14 cellular contexts compared by ENCODE assay signal in the genomic region with DNA sequence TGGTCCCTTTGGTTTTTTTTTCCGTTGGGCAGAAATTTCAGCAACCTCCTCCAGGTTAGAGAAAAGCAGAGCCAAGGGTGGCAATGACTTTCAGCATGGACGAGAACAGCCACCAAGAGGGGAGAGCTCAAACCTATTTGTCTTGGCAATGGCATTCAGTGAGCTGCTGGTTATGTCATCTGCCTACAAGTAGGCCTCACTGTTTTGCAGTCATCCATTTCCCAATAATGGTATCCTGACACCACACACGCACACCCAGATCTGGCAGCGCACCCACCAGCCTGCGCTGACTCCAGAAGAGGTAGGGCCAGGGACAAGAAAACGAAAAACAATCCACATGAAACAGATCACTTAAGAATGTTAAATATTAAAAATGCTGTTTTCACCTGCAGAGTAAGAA.
DNase-seq lines count a peak whose midpoint lies in the region; ATAC-seq, FAIRE-seq and TF ChIP-seq lines count a peak whose summit lies in the region.
"Had no signal": no experiment of that assay in that cellular context is flagged by ENCODE, and none has a peak within 500 bp of the region (broad histone marks: within the 10 kb centered on the region; RNA-seq: fewer than 3 reads in every experiment).

No MANE protein-coding gene starts in this region.

- H3K4me3 ChIP-seq in H1 (ENCODE audit: extremely low read depth in 1 of 4, insufficient read depth in 2 of 4, low read depth in 3 of 4, low read length in 4 of 4) (no peak overlapping the region; a peak in 1 of 8 replicates), HepG2 (replicated peaks in 1 of 3; ENCODE audit: insufficient read depth in 1 of 3, low read depth in 2 of 3, low read length in 3 of 3) (no peak overlapping the region), thyroid gland (replicated peaks in 1 of 3) (no peak overlapping the region)
- H3K4me3 ChIP-seq: adrenal gland, GM12878 had no signal

- TF ChIP-seq RAD21 in H1 (IDR thresholded peaks at IDR 0.05 in 1 of 2, conservative IDR thresholded peaks at IDR 0.05 in 1 of 2; ENCODE audit: low read depth in 2 of 2, low read length in 2 of 2): no peak
- TF ChIP-seq RAD21 in HepG2 (CRISPR knock-in tag; IDR thresholded peaks at IDR 0.05): no peak

- no peak overlapping the region for H4K5ac ChIP-seq in H1 (ENCODE audit: insufficient read length, low read depth, low read length)

- H3K27me3 ChIP-seq in H1 (replicated peaks in 1 of 4; ENCODE audit: control insufficient read depth in 3 of 4, extremely low read depth in 1 of 4, insufficient read depth in 3 of 4, low read length in 3 of 4) (no peaks in the 10 kb centered on the region), HepG2 (ENCODE audit: control insufficient read depth in 1 of 2, insufficient read depth in 2 of 2, low read length in 2 of 2) (no peaks in the 10 kb centered on the region), thyroid gland (no peaks in the 10 kb centered on the region)
- H3K27me3 ChIP-seq: adrenal gland had no signal

- H3K79me1 ChIP-seq in H1 (ENCODE audit: low read depth, low read length): no peaks in the 10 kb centered on the region; the same call in none of the 2 replicates

- H2BK5ac ChIP-seq in H1 (ENCODE audit: low read depth, low read length): no peak overlapping the region

- H2BK120ac ChIP-seq in H1 (replicated peaks; ENCODE audit: low read depth, low read length): no peak overlapping the region

- H2BK15ac ChIP-seq in H1 (ENCODE audit: low read length): no peak overlapping the region

- no peak for FAIRE-seq in H1 (lab: Jason Lieb, UNC)
- FAIRE-seq in HepG2 (lab: Jason Lieb, UNC): no peak
- FAIRE-seq: D721Med, GM12878, HTR-8/SVneo had no signal

- no peaks in the 10 kb centered on the region for H3K23me2 ChIP-seq in H1 (ENCODE audit: low read depth, low read length)

- no peak overlapping the region for H3K4me2 ChIP-seq in H1 (ENCODE audit: insufficient read depth in 1 of 2, low read depth in 2 of 2, low read length in 2 of 2)
- H3K4me2 ChIP-seq in HepG2 (ENCODE audit: low read depth, low read length): no peak overlapping the region

- no peak for TF ChIP-seq CTCF in H1 (IDR thresholded peaks at IDR 0.05; ENCODE audit: control extremely low read depth in 1 of 3, insufficient read depth in 1 of 3, low read depth in 1 of 3, low read length in 3 of 3)
- no peak for TF ChIP-seq CTCF in HepG2 (CRISPR knock-in tag; IDR thresholded peaks at IDR 0.05)
- no peak for TF ChIP-seq CTCF in thyroid gland (IDR thresholded peaks at IDR 0.05)

- H3K9ac ChIP-seq in H1 (replicated peaks in 1 of 4; ENCODE audit: extremely low read depth in 1 of 4, low read depth in 3 of 4, low read length in 3 of 4) (no peak overlapping the region), HepG2 (ENCODE audit: insufficient read depth, low read depth, low read length) (no peak overlapping the region)

- H2BK12ac ChIP-seq in H1 (ENCODE audit: low read depth, low read length): no peak overlapping the region; the same call in 1 of the 2 replicates

- no peak overlapping the region for H3K56ac ChIP-seq in H1 (replicated peaks; ENCODE audit: insufficient read length, low read depth, low read length)

- H4K8ac ChIP-seq in H1 (ENCODE audit: extremely low read depth, insufficient read depth, low read length): no peak overlapping the region

- no TSS peak for BruUV-seq in HepG2 (replicated peaks; lab: Mats Ljungman, UMichigan)

- no peak overlapping the region for H2BK20ac ChIP-seq in H1 (ENCODE audit: low read length)

- CTCF ChIA-PET in H1 (lab: Charles Lee; ENCODE audit: partially characterized antibody) (interaction anchor here (0.5 to 2.1 kb wide), 5 partner anchors 9 to 50 kb away, joined by 3 to 5 read pairs (median 4); no protein-coding TSS in a partner anchor), HepG2 (lab: Yijun Ruan, JAX; ENCODE audit: low intra/inter-chr PET ratio, low total read pairs) (no interaction called here)

- intact Hi-C loops in HepG2 (cut with micrococcal nuclease; ENCODE audit: unreplicated experiment): no loop called here
- intact Hi-C loops in thyroid gland (cut with DNase I): no loop called here

- H3K18ac ChIP-seq in H1 (ENCODE audit: extremely low read depth, low read length): no peak overlapping the region

- no peak overlapping the region for H3K27ac ChIP-seq in H1 (ENCODE audit: low read depth, low read length)
- no peak overlapping the region for H3K27ac ChIP-seq in HepG2 (ENCODE audit: extremely low read length, insufficient read depth, low read length)
- H3K27ac ChIP-seq in thyroid gland: peak overlapping the region; percentile 1 to 79 (median 41)
- H3K27ac ChIP-seq: adrenal gland had no signal

- peak overlapping the region; percentile 14 for H3K4ac ChIP-seq in H1 (replicated peaks; ENCODE audit: insufficient read length, low read depth, low read length)

- no peak for ATAC-seq in HepG2
- ATAC-seq in HG03159 (IDR thresholded peaks at IDR 0.05; ENCODE audit: unreplicated experiment): no peak
- ATAC-seq in GM18517 (IDR thresholded peaks at IDR 0.05; ENCODE audit: unreplicated experiment): no peak
- ATAC-seq: GM12878 had no signal

- 76% methylated on average over 6 of the region's 6 CpGs; no CpG with 5 or more reads in 1 of the 2 experiments for WGBS in H1 (ENCODE audit: extremely low coverage in 1 of 2, insufficient coverage in 1 of 2, insufficient read length in 1 of 2, insufficient replicate concordance in 2 of 2, low coverage in 1 of 2, low lambda C conversion rate in 2 of 2, missing lambda C conversion rate in 1 of 2), 2 experiments
- 88% methylated on average over 6 of the region's 6 CpGs for WGBS in HepG2 (ENCODE audit: low lambda C conversion rate)
- WGBS in thyroid gland, 2 donors: 60 to 83% methylated on average over 6 of the region's 6 CpGs

- peaks cover 0 to 5% of the 10 kb centered on the region in 2 experiments for H4K20me1 ChIP-seq in H1 (replicated peaks in 1 of 2; ENCODE audit: control insufficient read depth in 1 of 2, insufficient read depth in 2 of 2, low read length in 2 of 2)
- peaks cover 3% of the 10 kb centered on the region; the same call in 1 of the 2 replicates for H4K20me1 ChIP-seq in HepG2 (ENCODE audit: insufficient read depth, low read length)

- no peaks in the 10 kb centered on the region for H3K36me3 ChIP-seq in H1 (ENCODE audit: control insufficient read depth in 2 of 4, insufficient read depth in 4 of 4, low read length in 3 of 4)
- H3K36me3 ChIP-seq in HepG2 (replicated peaks in 1 of 2; ENCODE audit: control insufficient read depth in 1 of 2, insufficient read depth in 2 of 2, low read length in 2 of 2): no peaks in the 10 kb centered on the region
- H3K36me3 ChIP-seq in thyroid gland: no peaks in the 10 kb centered on the region
- H3K36me3 ChIP-seq: adrenal gland had no signal

- peak; percentile 42 for DNase-seq in NCI-H510A treated with DMSO at 0.1 percent for 48 hours (lab: John Stamatoyannopoulos, UW)
- DNase-seq in H1 (ENCODE audit: low read depth in 1 of 2, low spot score in 2 of 2): no peak
- DNase-seq in HepG2 (ENCODE audit: low spot score): no peak
- DNase-seq in thyroid gland: peak in 1 of 2 donors; percentile 30
- no peak for DNase-seq in SW 1271 (lab: John Stamatoyannopoulos, UW)
- no peak for DNase-seq in NCI-H146 treated with DMSO at 0.1 percent for 48 hours (lab: John Stamatoyannopoulos, UW; ENCODE audit: unreplicated experiment)
- DNase-seq: activated CD8-positive, alpha-beta memory T cell treated with anti-CD3 and anti-CD28 coated beads, Interleukin-2, amount 50 U/mL, for 48 hours; posterior cingulate gyrus had no signal

- no peak overlapping the region for H3K23ac ChIP-seq in H1 (ENCODE audit: insufficient read length)

- TF ChIP-seq POLR2A in H1 (IDR thresholded peaks at IDR 0.05; ENCODE audit: control extremely low read depth in 1 of 2, low read depth in 2 of 2, low read length in 2 of 2) (no peak), HepG2 (IDR thresholded peaks at IDR 0.05; ENCODE audit: insufficient read depth in 1 of 2, low read depth in 2 of 2, low read length in 2 of 2) (no peak), thyroid gland (IDR thresholded peaks at IDR 0.05) (no peak)

- POLR2A ChIA-PET in H1 (lab: Charles Lee; ENCODE audit: partially characterized antibody) (interaction anchor here (0.9 kb wide), 1 partner anchor 92 kb away, joined by 5 read pairs; the partner anchor contains the start of gene MAGI1), HepG2 (lab: Yijun Ruan, JAX) (no interaction called here)

- no peaks in the 10 kb centered on the region for H3K9me3 ChIP-seq in H1 (ENCODE audit: insufficient read depth in 2 of 2, low read depth in 1 of 2, low read length in 1 of 2)
- H3K9me3 ChIP-seq in HepG2 (ENCODE audit: low read length): no peaks in the 10 kb centered on the region
- no peaks in the 10 kb centered on the region for H3K9me3 ChIP-seq in thyroid gland
- H3K9me3 ChIP-seq: adrenal gland had no signal

- H4K91ac ChIP-seq in H1 (replicated peaks; ENCODE audit: insufficient read length, low read length): no peak overlapping the region

- H3K4me1 ChIP-seq in H1 (replicated peaks in 1 of 4; ENCODE audit: control insufficient read depth in 3 of 4, insufficient read depth in 4 of 4, low read length in 3 of 4): peaks cover 7 to 20% (median 17%) of the 10 kb centered on the region in 4 experiments
- peaks cover 28% of the 10 kb centered on the region for H3K4me1 ChIP-seq in HepG2 (ENCODE audit: insufficient read depth, low read length)
- peaks cover 42 to 43% of the 10 kb centered on the region in 2 donors for H3K4me1 ChIP-seq in thyroid gland

- H3K14ac ChIP-seq in H1 (ENCODE audit: insufficient read length): no peak overlapping the region

- in situ Hi-C loops in HepG2 (cut with HindIII; ENCODE audit: extremely low pct_ligation_motif_present, low pct_unique_long_range_greater_than_20kb): no loop called here

- no peak overlapping the region for H2AK5ac ChIP-seq in H1 (ENCODE audit: low read depth, low read length)

- H2AFZ ChIP-seq in H1 (ENCODE audit: low read length): no peak overlapping the region
- no peak overlapping the region for H2AFZ ChIP-seq in HepG2 (ENCODE audit: low read length)

- TF ChIP-seq EP300 in H1 (IDR thresholded peaks at IDR 0.05; ENCODE audit: borderline replicate concordance in 1 of 2, low read depth in 2 of 2, low read length in 2 of 2): no peak
- no peak for TF ChIP-seq EP300 in HepG2 (IDR thresholded peaks at IDR 0.05; ENCODE audit: low read depth in 2 of 2, low read length in 2 of 2)
- TF ChIP-seq EP300 in HepG2 (CRISPR knock-in tag; IDR thresholded peaks at IDR 0.05; ENCODE audit: borderline replicate concordance): no peak

- H3K79me2 ChIP-seq in H1 (ENCODE audit: control insufficient read depth in 1 of 2, insufficient read depth in 2 of 2, low read length in 2 of 2): peaks cover 3 to 45% of the 10 kb centered on the region in 2 experiments; a peak in 3 of 4 replicates
- peaks cover 83% of the 10 kb centered on the region for H3K79me2 ChIP-seq in HepG2 (ENCODE audit: insufficient read depth, low read length)

TF ChIP-seq in H1, 55 proteins besides CTCF, POLR2A, EP300 and RAD21 (continues in another document):
- no peak for TF ChIP-seq SRF (IDR thresholded peaks at IDR 0.05; ENCODE audit: low read depth, low read length)
- no peak for TF ChIP-seq SP1 (IDR thresholded peaks at IDR 0.05; ENCODE audit: low read depth, low read length)

TF ChIP-seq in HepG2, 621 proteins besides CTCF, POLR2A, EP300 and RAD21:
- TF ChIP-seq RBM22 (optimal IDR thresholded peaks at IDR 0.05; ENCODE audit: low read length) (peak; percentile 43), HMG20A (CRISPR knock-in tag; IDR thresholded peaks at IDR 0.05; ENCODE audit: borderline replicate concordance) (no peak)

Comparison
In these comparisons a context has a peak if more than half of its experiments do, and no peak if none do; other contexts are left out.
1. H3K27ac ChIP-seq: peak in thyroid gland (3 of 3); none in H1 (single experiment) and HepG2 (single experiment).